Comparison of ENCODE assay signal across 11 cellular contexts in the genomic region with DNA sequence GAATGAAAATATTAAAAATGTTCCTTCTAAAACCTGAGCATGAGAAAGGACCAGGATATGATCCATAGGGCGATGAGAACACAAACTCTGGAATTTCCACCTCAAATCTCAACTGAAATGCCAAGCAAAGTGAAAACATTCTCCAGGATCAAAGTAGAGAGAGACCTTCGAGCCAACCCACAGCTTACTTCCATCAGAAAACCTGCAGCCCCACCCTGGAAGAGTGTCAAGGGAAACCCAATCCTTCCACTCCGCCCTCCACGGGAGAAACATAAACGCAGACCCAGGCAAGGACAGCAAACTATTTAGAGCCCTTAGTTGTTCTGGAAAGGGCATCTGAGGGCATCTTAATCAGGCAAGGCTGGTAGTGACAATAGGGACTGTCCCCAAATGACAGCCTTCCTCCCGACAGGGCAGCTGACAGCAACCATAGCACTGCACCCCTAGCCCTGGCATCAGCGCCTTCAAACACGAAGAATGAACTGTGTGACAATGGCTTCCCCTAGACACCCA. TPM values are rescaled to one million over a fixed set of nuclear protein-coding genes. Genes with fewer than 3 reads are reported as not detected.
DNase-seq lines count a peak whose midpoint lies in the region; ATAC-seq and TF ChIP-seq lines count a peak whose summit lies in the region.
"Had no signal": no experiment of that assay in that cellular context is flagged by ENCODE, and none has a peak within 500 bp of the region (broad histone marks: within the 10 kb centered on the region; RNA-seq: fewer than 3 reads in every experiment).

No MANE protein-coding gene starts in this region.

- H2AFZ ChIP-seq in mammary epithelial cell (ENCODE audit: low read depth, low read length), result no peak overlapping the region

- H3K79me1 ChIP-seq in mesendoderm (ENCODE audit: low read length), result peaks cover 11% of the 10 kb centered on the region

- H3K18ac ChIP-seq in mesendoderm (ENCODE audit: low read length), result no peak overlapping the region

- H2AK5ac ChIP-seq in mesendoderm (ENCODE audit: low read length), result no peak overlapping the region

- H3K56ac ChIP-seq in mesendoderm (ENCODE audit: low read length), result no peak overlapping the region

- no peaks in the 10 kb centered on the region for H3K9me3 ChIP-seq in HEK293 (ENCODE audit: control insufficient read depth, insufficient read depth, low read depth, low read length)
- no peaks in the 10 kb centered on the region for H3K9me3 ChIP-seq in mammary epithelial cell (replicated peaks; ENCODE audit: insufficient read depth, low read length)
- no peaks in the 10 kb centered on the region for H3K9me3 ChIP-seq in upper lobe of right lung
- H3K9me3 ChIP-seq: tibial artery had no signal

- H3K4me1 ChIP-seq in HEK293 (ENCODE audit: control insufficient read depth, insufficient read depth, low read length), result no peaks in the 10 kb centered on the region
- peaks cover 12% of the 10 kb centered on the region for H3K4me1 ChIP-seq in mammary epithelial cell (ENCODE audit: insufficient read depth, low read length)
- H3K4me1 ChIP-seq in mesendoderm (ENCODE audit: control insufficient read depth, low read depth, low read length), result peaks cover 3% of the 10 kb centered on the region
- peaks cover under 1% of the 10 kb centered on the region for H3K4me1 ChIP-seq in upper lobe of right lung

- H2BK120ac ChIP-seq in mesendoderm (ENCODE audit: low read depth, low read length), result no peak overlapping the region

- no peak overlapping the region for H4K5ac ChIP-seq in mesendoderm (ENCODE audit: low read length)

- H3K27ac ChIP-seq in HEK293 (ENCODE audit: extremely low read depth, low read depth, low read length), result no peak overlapping the region
- peak overlapping the region; percentile 3 for H3K27ac ChIP-seq in mammary epithelial cell (ENCODE audit: insufficient read depth, low read depth, low read length)
- no peak overlapping the region for H3K27ac ChIP-seq in caudate nucleus (ENCODE audit: low read depth, low read length)
- no peak overlapping the region for H3K27ac ChIP-seq in mesendoderm (ENCODE audit: low read depth, low read length)
- no peak overlapping the region for H3K27ac ChIP-seq in upper lobe of right lung
- H3K27ac ChIP-seq: BLaER1 had no signal

- no peak overlapping the region for H2BK5ac ChIP-seq in mesendoderm (ENCODE audit: low read length)

- POLR2A ChIA-PET in HEK293 (lab: Yijun Ruan, JAX), result no interaction called here

- no TSS peak for BruUV-seq in mammary epithelial cell (replicated peaks; lab: Mats Ljungman, UMichigan)

- H3K4me3 ChIP-seq in HEK293 (ENCODE audit: low read depth, low read length) (no peak overlapping the region), mammary epithelial cell (replicated peaks in 1 of 3; ENCODE audit: insufficient read depth in 1 of 3, low read depth in 2 of 3, low read length in 3 of 3) (no peak overlapping the region), mesendoderm (ENCODE audit: low read length) (no peak overlapping the region), upper lobe of right lung (no peak overlapping the region)
- H3K4me3 ChIP-seq: BLaER1, tibial artery had no signal

- WGBS in mammary epithelial cell (ENCODE audit: low coverage, missing lambda C conversion rate), result 70% methylated on average over 8 of the region's 8 CpGs
- WGBS in mesendoderm (ENCODE audit: extremely low coverage, insufficient coverage, low lambda C conversion rate), result no CpG with 5 or more reads among the region's 8 CpGs

- intact Hi-C loops in mammary epithelial cell (cut with micrococcal nuclease), result no loop called here
- intact Hi-C loops in upper lobe of right lung (cut with DNase I), result no loop called here

- H3K9ac ChIP-seq in mammary epithelial cell (ENCODE audit: insufficient read depth, low read length), result no peak overlapping the region
- no peak overlapping the region for H3K9ac ChIP-seq in mesendoderm (ENCODE audit: low read length)
- H3K9ac ChIP-seq: BLaER1 had no signal

- H3K4ac ChIP-seq in mesendoderm (ENCODE audit: low read depth, low read length), result no peak overlapping the region

- ATAC-seq in upper lobe of right lung, result no peak

- in situ Hi-C loops in mammary epithelial cell (cut with MboI; ENCODE audit: low sequenced_read_pairs in 2 of 2), result no loop called here

- H2BK15ac ChIP-seq in mesendoderm (replicated peaks; ENCODE audit: low read depth), result no peak overlapping the region

- H3K4me2 ChIP-seq in mammary epithelial cell (ENCODE audit: insufficient read depth, low read depth, low read length), result peak overlapping the region; percentile 36
- no peak overlapping the region for H3K4me2 ChIP-seq in mesendoderm (ENCODE audit: low read length)
- H3K4me2 ChIP-seq: BLaER1 had no signal

- H3K27me3 ChIP-seq in mammary epithelial cell (ENCODE audit: insufficient read depth, low read length) (no peaks in the 10 kb centered on the region), mesendoderm (ENCODE audit: insufficient read depth, low read length, poor library complexity) (no peaks in the 10 kb centered on the region), upper lobe of right lung (no peaks in the 10 kb centered on the region)
- H3K27me3 ChIP-seq: BLaER1, tibial artery had no signal

- no peaks in the 10 kb centered on the region for H4K20me1 ChIP-seq in mammary epithelial cell (ENCODE audit: insufficient read depth, low read length)

- peaks cover 53% of the 10 kb centered on the region for H3K79me2 ChIP-seq in mammary epithelial cell (ENCODE audit: insufficient read depth, low read length)
- peaks cover 13% of the 10 kb centered on the region for H3K79me2 ChIP-seq in mesendoderm (ENCODE audit: control insufficient read depth, insufficient read depth, low read length)

- no peak overlapping the region for H3K23ac ChIP-seq in mesendoderm (ENCODE audit: low read length)

- TF ChIP-seq CTCF in HEK293 (tag by site-specific recombination; IDR thresholded peaks at IDR 0.05), result no peak
- TF ChIP-seq CTCF in mammary epithelial cell (conservative IDR thresholded peaks at IDR 0.05 in 1 of 2, IDR thresholded peaks at IDR 0.05 in 1 of 2; ENCODE audit: extremely low read depth in 1 of 2, insufficient read depth in 1 of 2, low read depth in 1 of 2, low read length in 2 of 2), result no peak
- TF ChIP-seq CTCF in upper lobe of right lung (IDR thresholded peaks at IDR 0.05), result no peak

- dilution Hi-C loops in mammary epithelial cell (cut with HindIII; ENCODE audit: low sequenced_read_pairs), result no loop called here

- H4K8ac ChIP-seq in mesendoderm (ENCODE audit: low read depth, low read length), result no peak overlapping the region

- CTCF ChIA-PET in HEK293 (lab: Yijun Ruan, JAX), result no interaction called here
- CTCF ChIA-PET in mammary epithelial cell (lab: Charles Lee; ENCODE audit: low non-redundant PET), result no interaction called here

- H3K36me3 ChIP-seq in HEK293 (ENCODE audit: control insufficient read depth in 2 of 2, insufficient read depth in 1 of 2, low read length in 2 of 2), result peaks cover 25 to 78% of the 10 kb centered on the region in 2 experiments
- H3K36me3 ChIP-seq in mammary epithelial cell (ENCODE audit: insufficient read depth, low read length), result peaks cover 26% of the 10 kb centered on the region
- peaks cover 9% of the 10 kb centered on the region for H3K36me3 ChIP-seq in mesendoderm (ENCODE audit: control insufficient read depth, insufficient read depth, low read length)
- H3K36me3 ChIP-seq in upper lobe of right lung, result peaks cover 67% of the 10 kb centered on the region

- peak; percentile 36 for DNase-seq in 8988T
- peak; percentile 49 for DNase-seq in mammary epithelial cell
- DNase-seq in left kidney (ENCODE audit: low read depth, low spot score), result peak; percentile 34
- no peak for DNase-seq in caudate nucleus (lab: John Stamatoyannopoulos, UW)
- no peak for DNase-seq in mesendoderm
- no peak for DNase-seq in KG1 (lab: John Stamatoyannopoulos, UW)
- DNase-seq in upper lobe of right lung, result no peak
- DNase-seq: NCI-H1417, tibial artery had no signal

TF ChIP-seq in HEK293, 187 proteins besides CTCF, POLR2A, EP300 and RAD21:
- TF ChIP-seq KLF1 (tag by site-specific recombination; IDR thresholded peaks at IDR 0.05) (peak; percentile 65), KLF7 (tag by site-specific recombination; IDR thresholded peaks at IDR 0.05; ENCODE audit: borderline replicate concordance) (no peak)

RNA-seq across cellular contexts. Expression of a gene that starts 21.8 kb away (rescaled TPM):
- 10 to 100 TPM; 27.3 to 50.0 TPM for total RNA-seq in mammary epithelial cell
- polyA plus RNA-seq in mammary epithelial cell, result 31.7 TPM
- polyA minus RNA-seq in mammary epithelial cell, result 62.3 TPM
- 15.5 TPM for polyA plus RNA-seq in mesendoderm (2013, experiment 1 of 2)
- 15.1 TPM for polyA plus RNA-seq in mesendoderm (2013, experiment 2 of 2)
- 31.3 TPM for total RNA-seq in upper lobe of right lung

RNA-seq across cellular contexts. Expression of a gene that starts 51.3 kb away (rescaled TPM):
- total RNA-seq in mammary epithelial cell, result not detected
- not detected for polyA plus RNA-seq in mammary epithelial cell
- polyA minus RNA-seq in mammary epithelial cell, result not detected
- polyA plus RNA-seq in mesendoderm (2013, experiment 1 of 2), result 4.1 TPM
- polyA plus RNA-seq in mesendoderm (2013, experiment 2 of 2), result 4.2 TPM
- total RNA-seq in upper lobe of right lung, result 3.5 TPM

Comparison
In these comparisons a context has a peak if more than half of its experiments do, and no peak if none do; other contexts are left out.
1. DNase-seq: peak in 8988T (single experiment), mammary epithelial cell (single experiment) and left kidney (single experiment); none in caudate nucleus (0 of 61), mesendoderm (single experiment), KG1 (single experiment) and upper lobe of right lung (single experiment).